1 cellular context compared by ENCODE assay signal in genomic region chr10:15146366-15146765, GRCh38.
TF ChIP-seq lines count a peak whose summit lies in the region.

No MANE protein-coding gene starts in this region.

TF ChIP-seq in GM23338, 12 proteins besides CTCF, POLR2A, EP300 and RAD21 (continued from another document):
- TF ChIP-seq ZNF462 (CRISPR knock-in tag; IDR thresholded peaks at IDR 0.05) = no peak
- no peak for TF ChIP-seq CREB1 (CRISPR knock-in tag; IDR thresholded peaks at IDR 0.05; ENCODE audit: low read depth)
- TF ChIP-seq ETS1 (IDR thresholded peaks at IDR 0.05) = no peak
TF ChIP-seq in GM23338: peak in this region for 0.
